ENCODE assay signal across 1 cellular context in the genomic region with DNA sequence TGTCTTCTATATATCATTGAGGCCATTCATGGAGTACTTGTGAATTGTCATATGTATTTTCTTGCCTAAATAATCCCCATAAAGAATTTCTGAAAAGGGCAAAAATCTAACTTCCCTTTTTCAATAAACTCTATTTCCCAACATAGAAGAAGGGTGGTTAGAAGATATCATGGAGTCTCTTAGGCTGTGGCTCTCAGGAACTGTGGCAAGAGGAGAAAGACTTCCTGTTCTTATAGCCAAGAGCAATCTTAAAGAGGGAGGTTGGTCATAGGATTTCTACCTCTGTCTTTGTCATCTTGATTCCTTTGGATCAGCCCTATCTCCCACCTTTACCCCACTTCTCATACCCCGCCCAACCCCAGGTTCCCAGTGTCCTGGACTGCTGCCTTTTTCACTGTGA.
TF ChIP-seq lines count a peak whose summit lies in the region.

No MANE protein-coding gene starts in this region.

TF ChIP-seq in SK-N-SH, 30 proteins besides CTCF, POLR2A, EP300 and RAD21 (continued from another document):
- TF ChIP-seq, protein P1, sequence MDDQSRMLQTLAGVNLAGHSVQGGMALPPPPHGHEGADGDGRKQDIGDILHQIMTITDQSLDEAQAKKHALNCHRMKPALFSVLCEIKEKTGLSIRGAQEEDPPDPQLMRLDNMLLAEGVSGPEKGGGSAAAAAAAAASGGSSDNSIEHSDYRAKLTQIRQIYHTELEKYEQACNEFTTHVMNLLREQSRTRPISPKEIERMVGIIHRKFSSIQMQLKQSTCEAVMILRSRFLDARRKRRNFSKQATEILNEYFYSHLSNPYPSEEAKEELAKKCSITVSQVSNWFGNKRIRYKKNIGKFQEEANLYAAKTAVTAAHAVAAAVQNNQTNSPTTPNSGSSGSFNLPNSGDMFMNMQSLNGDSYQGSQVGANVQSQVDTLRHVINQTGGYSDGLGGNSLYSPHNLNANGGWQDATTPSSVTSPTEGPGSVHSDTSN (IDR thresholded peaks at IDR 0.05): no peak
- TF ChIP-seq, protein P2, sequence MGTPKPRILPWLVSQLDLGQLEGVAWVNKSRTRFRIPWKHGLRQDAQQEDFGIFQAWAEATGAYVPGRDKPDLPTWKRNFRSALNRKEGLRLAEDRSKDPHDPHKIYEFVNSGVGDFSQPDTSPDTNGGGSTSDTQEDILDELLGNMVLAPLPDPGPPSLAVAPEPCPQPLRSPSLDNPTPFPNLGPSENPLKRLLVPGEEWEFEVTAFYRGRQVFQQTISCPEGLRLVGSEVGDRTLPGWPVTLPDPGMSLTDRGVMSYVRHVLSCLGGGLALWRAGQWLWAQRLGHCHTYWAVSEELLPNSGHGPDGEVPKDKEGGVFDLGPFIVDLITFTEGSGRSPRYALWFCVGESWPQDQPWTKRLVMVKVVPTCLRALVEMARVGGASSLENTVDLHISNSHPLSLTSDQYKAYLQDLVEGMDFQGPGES (IDR thresholded peaks at IDR 0.05; ENCODE audit: low read depth, low read length): no peak
- TF ChIP-seq, protein P3, sequence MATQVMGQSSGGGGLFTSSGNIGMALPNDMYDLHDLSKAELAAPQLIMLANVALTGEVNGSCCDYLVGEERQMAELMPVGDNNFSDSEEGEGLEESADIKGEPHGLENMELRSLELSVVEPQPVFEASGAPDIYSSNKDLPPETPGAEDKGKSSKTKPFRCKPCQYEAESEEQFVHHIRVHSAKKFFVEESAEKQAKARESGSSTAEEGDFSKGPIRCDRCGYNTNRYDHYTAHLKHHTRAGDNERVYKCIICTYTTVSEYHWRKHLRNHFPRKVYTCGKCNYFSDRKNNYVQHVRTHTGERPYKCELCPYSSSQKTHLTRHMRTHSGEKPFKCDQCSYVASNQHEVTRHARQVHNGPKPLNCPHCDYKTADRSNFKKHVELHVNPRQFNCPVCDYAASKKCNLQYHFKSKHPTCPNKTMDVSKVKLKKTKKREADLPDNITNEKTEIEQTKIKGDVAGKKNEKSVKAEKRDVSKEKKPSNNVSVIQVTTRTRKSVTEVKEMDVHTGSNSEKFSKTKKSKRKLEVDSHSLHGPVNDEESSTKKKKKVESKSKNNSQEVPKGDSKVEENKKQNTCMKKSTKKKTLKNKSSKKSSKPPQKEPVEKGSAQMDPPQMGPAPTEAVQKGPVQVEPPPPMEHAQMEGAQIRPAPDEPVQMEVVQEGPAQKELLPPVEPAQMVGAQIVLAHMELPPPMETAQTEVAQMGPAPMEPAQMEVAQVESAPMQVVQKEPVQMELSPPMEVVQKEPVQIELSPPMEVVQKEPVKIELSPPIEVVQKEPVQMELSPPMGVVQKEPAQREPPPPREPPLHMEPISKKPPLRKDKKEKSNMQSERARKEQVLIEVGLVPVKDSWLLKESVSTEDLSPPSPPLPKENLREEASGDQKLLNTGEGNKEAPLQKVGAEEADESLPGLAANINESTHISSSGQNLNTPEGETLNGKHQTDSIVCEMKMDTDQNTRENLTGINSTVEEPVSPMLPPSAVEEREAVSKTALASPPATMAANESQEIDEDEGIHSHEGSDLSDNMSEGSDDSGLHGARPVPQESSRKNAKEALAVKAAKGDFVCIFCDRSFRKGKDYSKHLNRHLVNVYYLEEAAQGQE (IDR thresholded peaks at IDR 0.05; ENCODE audit: low read depth, low read length): no peak
- TF ChIP-seq JUND (IDR thresholded peaks at IDR 0.05): no peak
- no peak for TF ChIP-seq POLR2AphosphoS5 (IDR thresholded peaks at IDR 0.05; ENCODE audit: low read depth, low read length)
TF ChIP-seq in SK-N-SH: peak in this region for 0.
